8 cellular contexts compared by ENCODE assay signal in the genomic region with DNA sequence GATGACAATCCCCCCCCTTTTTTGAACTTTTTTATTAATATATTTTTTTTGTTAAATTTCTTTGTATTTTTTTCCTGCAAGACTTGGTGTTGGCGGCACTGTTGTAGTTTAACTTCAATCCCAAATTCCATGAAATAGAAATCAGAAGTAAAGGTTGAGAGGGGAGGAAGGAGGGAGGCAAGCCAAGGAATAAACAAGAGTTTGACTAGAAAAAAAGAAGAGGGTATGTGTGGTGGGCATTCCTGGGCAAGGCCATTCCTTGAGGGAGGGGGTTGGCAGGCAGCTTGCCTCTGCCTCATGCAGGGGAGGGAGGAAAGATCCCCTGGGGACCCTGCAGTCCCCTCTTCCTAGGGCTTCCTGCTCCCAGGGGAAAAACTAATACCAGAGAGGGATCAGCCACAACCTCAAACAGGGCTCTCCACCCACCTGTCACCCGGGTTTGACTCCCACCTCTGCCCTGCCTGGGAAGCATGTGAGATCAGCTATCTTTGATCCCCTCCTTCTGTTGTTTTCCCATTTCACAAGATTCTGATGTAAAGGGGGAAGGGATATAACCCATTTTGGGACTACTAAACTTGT. TPM values are rescaled to one million over a fixed set of nuclear protein-coding genes. Genes with fewer than 3 reads are reported as not detected.
DNase-seq lines count a peak whose midpoint lies in the region; ATAC-seq, FAIRE-seq and TF ChIP-seq lines count a peak whose summit lies in the region.

No MANE protein-coding gene starts in this region.

- ATAC-seq in Right ventricle myocardium inferior: no peak
- no peak for ATAC-seq in GM12878
- ATAC-seq in GM19467 (IDR thresholded peaks at IDR 0.05; ENCODE audit: unreplicated experiment): no peak
- ATAC-seq in HG03139 (IDR thresholded peaks at IDR 0.05; ENCODE audit: unreplicated experiment): no peak

- H3K4me3 ChIP-seq in left ventricle myocardium inferior (peak overlapping the region; percentile 80), GM12878 (peak overlapping the region; percentile 93), mesendoderm (ENCODE audit: low read length) (no peak overlapping the region)

- SMC1A ChIA-PET in GM12878 (lab: Charles Lee; ENCODE audit: uncharacterized antibody, unreplicated experiment): interaction anchor here (0.6 to 2.6 kb wide), 11 partner anchors 9 to 362 kb away, joined by 3 to 10 read pairs (median 4); partner anchors contain the start of genes THTPA and ZFHX2

- peak overlapping the region; percentile 78 for H3K27ac ChIP-seq in left ventricle myocardium inferior (replicated peaks)
- H3K27ac ChIP-seq in GM12878 (ENCODE audit: control insufficient read depth, insufficient read depth): peak overlapping the region; percentile 76
- H3K27ac ChIP-seq in mesendoderm (ENCODE audit: low read depth, low read length): no peak overlapping the region

- 46% methylated on average over 2 of the region's 2 CpGs for WGBS in GM12878 (ENCODE audit: insufficient coverage, insufficient replicate concordance, low lambda C conversion rate, missing lambda C conversion rate)
- WGBS in mesendoderm (ENCODE audit: extremely low coverage, insufficient coverage, low lambda C conversion rate): no CpG with 5 or more reads among the region's 2 CpGs

- H3K9ac ChIP-seq in GM12878 (ENCODE audit: control insufficient read depth, insufficient read depth, low read length): peak overlapping the region; percentile 66
- H3K9ac ChIP-seq in mesendoderm (ENCODE audit: low read length): peak overlapping the region; percentile 51

- no peak overlapping the region for H2AK5ac ChIP-seq in mesendoderm (ENCODE audit: low read length)

- H3K23ac ChIP-seq in mesendoderm (ENCODE audit: low read length): no peak overlapping the region

- H3K79me2 ChIP-seq in GM12878 (ENCODE audit: control insufficient read depth, insufficient read depth, low read length) (peaks cover 13% of the 10 kb centered on the region), mesendoderm (ENCODE audit: control insufficient read depth, insufficient read depth, low read length) (no peaks in the 10 kb centered on the region)

- no peak overlapping the region for H2BK15ac ChIP-seq in mesendoderm (replicated peaks; ENCODE audit: low read depth)

- intact Hi-C loops in left ventricle myocardium inferior (cut with micrococcal nuclease): no loop called here
- intact Hi-C loops in Right ventricle myocardium inferior (cut with DNase I): loop anchor here (10.0 kb wide), 1 partner anchor 303 kb away; no protein-coding TSS in a partner anchor
- intact Hi-C loops in GM12878 (cut with micrococcal nuclease; ENCODE audit: unreplicated experiment): no loop called here

- no peak overlapping the region for H3K18ac ChIP-seq in mesendoderm (ENCODE audit: low read length)

- no peak for TF ChIP-seq POLR2A in GM12878 (IDR thresholded peaks at IDR 0.05; ENCODE audit: low read depth, low read length)

- peaks cover 8% of the 10 kb centered on the region for H3K79me1 ChIP-seq in mesendoderm (ENCODE audit: low read length)

- TSS peak; percentile 76 for BruUV-seq in GM12878 (replicated peaks; lab: Mats Ljungman, UMichigan)

- no peak overlapping the region for H4K5ac ChIP-seq in mesendoderm (ENCODE audit: low read length)

- in situ Hi-C loops in GM12878 (cut with MboI): no loop called here

- H3K27me3 ChIP-seq in left ventricle myocardium inferior (ENCODE audit: low read depth) (peaks cover 20% of the 10 kb centered on the region), GM12878 (replicated peaks in 1 of 2; ENCODE audit: control insufficient read depth in 2 of 2, insufficient read depth in 2 of 2, low read length in 1 of 2) (no peaks in the 10 kb centered on the region; a peak in 1 of 4 replicates), mesendoderm (ENCODE audit: insufficient read depth, low read length, poor library complexity) (no peaks in the 10 kb centered on the region)

- H3K4me2 ChIP-seq in GM12878 (ENCODE audit: control insufficient read depth, insufficient read depth) (peak overlapping the region; percentile 72), mesendoderm (ENCODE audit: low read length) (no peak overlapping the region)

- peaks cover 19% of the 10 kb centered on the region for H3K4me1 ChIP-seq in left ventricle myocardium inferior
- peaks cover 11% of the 10 kb centered on the region for H3K4me1 ChIP-seq in GM12878 (ENCODE audit: control insufficient read depth, insufficient read depth, low read length)
- peaks cover 3% of the 10 kb centered on the region for H3K4me1 ChIP-seq in mesendoderm (ENCODE audit: control insufficient read depth, low read depth, low read length)

- no peak overlapping the region for H4K8ac ChIP-seq in mesendoderm (ENCODE audit: low read depth, low read length)

- H2BK5ac ChIP-seq in mesendoderm (ENCODE audit: low read length): no peak overlapping the region

- no peak for TF ChIP-seq RAD21 in GM12878 (IDR thresholded peaks at IDR 0.05; ENCODE audit: insufficient read depth, low read depth, low read length)

- no peak overlapping the region for H3K4ac ChIP-seq in mesendoderm (ENCODE audit: low read depth, low read length)

- peak overlapping the region; percentile 50 for H3K56ac ChIP-seq in mesendoderm (ENCODE audit: low read length)

- DNase-seq in left ventricle myocardium inferior: no peak
- DNase-seq in Right ventricle myocardium inferior (ENCODE audit: missing footprints): no peak
- DNase-seq in GM12878 (ENCODE audit: low read depth, low spot score): no peak
- no peak for DNase-seq in mesendoderm
- no peak for DNase-seq in kidney tubule cell (ENCODE audit: low spot score)
- no peak for DNase-seq in effector CD8-positive, alpha-beta T cell (lab: John Stamatoyannopoulos, UW)

- TF ChIP-seq EP300 in GM12878 (IDR thresholded peaks at IDR 0.05; ENCODE audit: borderline replicate concordance in 1 of 2, control insufficient read depth in 1 of 2, low read depth in 2 of 2, low read length in 2 of 2): no peak

- H4K20me1 ChIP-seq in GM12878 (ENCODE audit: control insufficient read depth, insufficient read depth): no peaks in the 10 kb centered on the region

- TF ChIP-seq CTCF in left ventricle myocardium inferior (IDR thresholded peaks at IDR 0.05; ENCODE audit: borderline replicate concordance) (no peak), GM12878 (IDR thresholded peaks at IDR 0.05 in 2 of 3, conservative IDR thresholded peaks at IDR 0.05 in 1 of 3; ENCODE audit: control insufficient read depth in 2 of 3, extremely low read depth in 1 of 3, insufficient read depth in 1 of 3, low read depth in 3 of 3, low read length in 3 of 3) (no peak)

- H2BK120ac ChIP-seq in mesendoderm (ENCODE audit: low read depth, low read length): no peak overlapping the region

- POLR2A ChIA-PET in GM12878 (lab: Charles Lee): interaction anchor here (0.5 to 1.8 kb wide), 2 partner anchors 11 to 16 kb away, joined by 6 to 8 read pairs; no protein-coding TSS in a partner anchor

- H3K36me3 ChIP-seq in left ventricle myocardium inferior: no peaks in the 10 kb centered on the region
- peaks cover 2 to 7% of the 10 kb centered on the region in 2 experiments; a peak in 2 of 4 replicates for H3K36me3 ChIP-seq in GM12878 (ENCODE audit: control insufficient read depth in 2 of 2, insufficient read depth in 2 of 2, low read length in 1 of 2)
- H3K36me3 ChIP-seq in mesendoderm (ENCODE audit: control insufficient read depth, insufficient read depth, low read length): no peaks in the 10 kb centered on the region

- RAD21 ChIA-PET in GM12878 (lab: Charles Lee; ENCODE audit: unreplicated experiment): interaction anchor here (0.5 to 1.9 kb wide), 6 partner anchors 11 to 357 kb away, joined by 3 to 6 read pairs (median 3); no protein-coding TSS in a partner anchor

- H3K9me3 ChIP-seq in left ventricle myocardium inferior (replicated peaks): no peaks in the 10 kb centered on the region
- H3K9me3 ChIP-seq in GM12878 (replicated peaks; ENCODE audit: control insufficient read depth, insufficient read depth, low read length): no peaks in the 10 kb centered on the region

- peak overlapping the region; percentile 96 for H2AFZ ChIP-seq in GM12878 (ENCODE audit: control insufficient read depth, low read depth, low read length)

- CTCF ChIA-PET in GM12878 (lab: Yijun Ruan, JAX): interaction anchor here (0.7 to 3.5 kb wide), 10 partner anchors 9 to 523 kb away, joined by 3 to 33 read pairs (median 6); partner anchors contain the start of genes JPH4, THTPA and ZFHX2

- peak; percentile 38 for FAIRE-seq in GM12878 (lab: Jason Lieb, UNC)

RNA-seq across cellular contexts. Expression of gene AP1G2, which starts 0.5 kb away (rescaled TPM):
- total RNA-seq in left ventricle myocardium inferior: 10.4 TPM
- 15.5 TPM for total RNA-seq in Right ventricle myocardium inferior
- total RNA-seq in GM12878 (2013; cell fraction: nucleolus; rRNA removed): 258 and 299 TPM in 2 replicates
- total RNA-seq in GM12878 (2014; rRNA removed): 74.6 and 74.9 TPM in 2 replicates
- total RNA-seq in GM12878 (2014; rRNA removed; fragmentation: Illumina TruSeq; extraction: Trizol): 41.5 and 45.5 TPM in 2 replicates
- total RNA-seq in GM12878 (2021): 110 and 135 TPM in 2 replicates
- 96.6 TPM for polyA plus RNA-seq in GM12878 (2011; ENCODE audit: low read depth)
- polyA plus RNA-seq in GM12878 (2011; rRNA removed): 61.2 and 115 TPM in 2 replicates
- 117 and 179 TPM in 2 replicates for polyA plus RNA-seq in GM12878 (2011; cell fraction: cytosol; rRNA removed)
- polyA plus RNA-seq in GM12878 (2011; cell fraction: nucleus; rRNA removed): 1,109 and 1,353 TPM in 2 replicates
- polyA plus RNA-seq in GM12878 (2012): 124 and 126 TPM in 2 replicates
- 60.4 and 92.7 TPM in 2 replicates for polyA plus RNA-seq in GM12878 (2014; fragmentation: Illumina TruSeq; extraction: Trizol)
- 10 to 100 TPM; 55.6 to 65.5 TPM for polyA plus RNA-seq in GM12878 (2014; fragmentation: Nextera tagmentation; extraction: Ambion mirVana)
- 129 and 146 TPM in 2 replicates for polyA plus RNA-seq in GM12878 (2014; rRNA removed)
- polyA plus RNA-seq in GM12878 (2016; fragmentation: Nextera tagmentation; extraction: Ambion mirVana): 100 to 1,000 TPM; 114 to 122 TPM
- polyA minus RNA-seq in GM12878 (2011; rRNA and poly(A)+ RNA removed): 117 and 189 TPM in 2 replicates
- polyA minus RNA-seq in GM12878 (2011; cell fraction: cytosol; rRNA and poly(A)+ RNA removed): 36.4 and 43.8 TPM in 2 replicates
- 211 and 295 TPM in 2 replicates for polyA minus RNA-seq in GM12878 (2011; cell fraction: nucleus; rRNA and poly(A)+ RNA removed)
- polyA plus RNA-seq in mesendoderm (2013, experiment 1 of 2): 44.0 TPM
- polyA plus RNA-seq in mesendoderm (2013, experiment 2 of 2): 46.8 TPM

RNA-seq across cellular contexts. Expression of gene JPH4, which starts 10.5 kb away (rescaled TPM):
- 0.19 TPM for total RNA-seq in left ventricle myocardium inferior
- 0.24 TPM for total RNA-seq in Right ventricle myocardium inferior
- 18.3 and 18.9 TPM in 2 replicates for total RNA-seq in GM12878 (2013; cell fraction: nucleolus; rRNA removed)
- total RNA-seq in GM12878 (2014; rRNA removed): 2.5 and 2.6 TPM in 2 replicates
- total RNA-seq in GM12878 (2014; rRNA removed; fragmentation: Illumina TruSeq; extraction: Trizol): 3.0 and 3.2 TPM in 2 replicates
- 10.3 and 10.6 TPM in 2 replicates for total RNA-seq in GM12878 (2021)
- 1.8 TPM for polyA plus RNA-seq in GM12878 (2011; ENCODE audit: low read depth)
- polyA plus RNA-seq in GM12878 (2011; rRNA removed): 6.8 and 8.4 TPM in 2 replicates
- 7.9 and 9.8 TPM in 2 replicates for polyA plus RNA-seq in GM12878 (2011; cell fraction: cytosol; rRNA removed)
- 14.7 and 20.5 TPM in 2 replicates for polyA plus RNA-seq in GM12878 (2011; cell fraction: nucleus; rRNA removed)
- 3.2 and 3.6 TPM in 2 replicates for polyA plus RNA-seq in GM12878 (2012)
- polyA plus RNA-seq in GM12878 (2014; fragmentation: Illumina TruSeq; extraction: Trizol): 4.2 and 5.5 TPM in 2 replicates
- polyA plus RNA-seq in GM12878 (2014; fragmentation: Nextera tagmentation; extraction: Ambion mirVana): under 1 TPM; 0.48 to 0.60 TPM
- 6.7 and 7.1 TPM in 2 replicates for polyA plus RNA-seq in GM12878 (2014; rRNA removed)
- polyA plus RNA-seq in GM12878 (2016; fragmentation: Nextera tagmentation; extraction: Ambion mirVana): 1 to 10 TPM; 3.4 to 4.4 TPM
- polyA minus RNA-seq in GM12878 (2011; rRNA and poly(A)+ RNA removed): 5.5 and 8.0 TPM in 2 replicates
- polyA minus RNA-seq in GM12878 (2011; cell fraction: cytosol; rRNA and poly(A)+ RNA removed): 4.4 and 5.3 TPM in 2 replicates
- 4.1 and 6.8 TPM in 2 replicates for polyA minus RNA-seq in GM12878 (2011; cell fraction: nucleus; rRNA and poly(A)+ RNA removed)
- polyA plus RNA-seq in mesendoderm (2013, experiment 1 of 2): 2.1 TPM
- polyA plus RNA-seq in mesendoderm (2013, experiment 2 of 2): 2.1 TPM

RNA-seq across cellular contexts. Expression of gene THTPA, which starts 12.0 kb away (rescaled TPM):
- total RNA-seq in left ventricle myocardium inferior (17.2 TPM), Right ventricle myocardium inferior (16.0 TPM), GM12878 (2014; rRNA removed) (10.4 and 16.9 TPM in 2 replicates), GM12878 (2014; rRNA removed; fragmentation: Illumina TruSeq; extraction: Trizol) (7.8 and 8.2 TPM in 2 replicates), GM12878 (2021) (12.4 and 16.9 TPM in 2 replicates)
- 16.2 and 23.2 TPM in 2 replicates for total RNA-seq in GM12878 (2013; cell fraction: nucleolus; rRNA removed)
- polyA plus RNA-seq in GM12878 (2011; ENCODE audit: low read depth): 5.1 TPM
- polyA plus RNA-seq in GM12878 (2011; rRNA removed) (3.0 and 4.5 TPM in 2 replicates), GM12878 (2014; fragmentation: Illumina TruSeq; extraction: Trizol) (10.9 and 15.3 TPM in 2 replicates), GM12878 (2014; fragmentation: Nextera tagmentation; extraction: Ambion mirVana) (1 to 10 TPM; 3.1 to 5.9 TPM), GM12878 (2014; rRNA removed) (15.1 and 18.5 TPM in 2 replicates), GM12878 (2016; fragmentation: Nextera tagmentation; extraction: Ambion mirVana) (10 to 100 TPM; 17.8 to 24.9 TPM)
- 6.9 and 8.0 TPM in 2 replicates for polyA plus RNA-seq in GM12878 (2011; cell fraction: cytosol; rRNA removed)
- 9.9 and 14.0 TPM in 2 replicates for polyA plus RNA-seq in GM12878 (2011; cell fraction: nucleus; rRNA removed)
- 7.3 and 8.1 TPM in 2 replicates for polyA plus RNA-seq in GM12878 (2012)
- polyA minus RNA-seq in GM12878 (2011; rRNA and poly(A)+ RNA removed): 5.3 and 10.1 TPM in 2 replicates
- 1.5 and 2.8 TPM in 2 replicates for polyA minus RNA-seq in GM12878 (2011; cell fraction: cytosol; rRNA and poly(A)+ RNA removed)
- 4.7 and 5.6 TPM in 2 replicates for polyA minus RNA-seq in GM12878 (2011; cell fraction: nucleus; rRNA and poly(A)+ RNA removed)
- 5.0 TPM for polyA plus RNA-seq in mesendoderm (2013, experiment 1 of 2)
- 5.9 TPM for polyA plus RNA-seq in mesendoderm (2013, experiment 2 of 2)

RNA-seq across cellular contexts. Expression of gene ZFHX2, which starts 16.5 kb away (rescaled TPM):
- 0.74 TPM for total RNA-seq in left ventricle myocardium inferior
- 0.60 TPM for total RNA-seq in Right ventricle myocardium inferior
- 3.4 and 3.9 TPM in 2 replicates for total RNA-seq in GM12878 (2013; cell fraction: nucleolus; rRNA removed)
- total RNA-seq in GM12878 (2014; rRNA removed): 0.11 and 0.40 TPM in 2 replicates
- 0.14 and 0.54 TPM in 2 replicates for total RNA-seq in GM12878 (2014; rRNA removed; fragmentation: Illumina TruSeq; extraction: Trizol)
- 1.8 and 2.2 TPM in 2 replicates for total RNA-seq in GM12878 (2021)
- polyA plus RNA-seq in GM12878 (2011; ENCODE audit: low read depth): 0.17 TPM
- 0.10 and 0.42 TPM in 2 replicates for polyA plus RNA-seq in GM12878 (2011; rRNA removed)
- 0.13 TPM in 2 replicates for polyA plus RNA-seq in GM12878 (2011; cell fraction: cytosol; rRNA removed)
- polyA plus RNA-seq in GM12878 (2011; cell fraction: nucleus; rRNA removed): 1.2 and 2.8 TPM in 2 replicates
- polyA plus RNA-seq in GM12878 (2012): 0.84 and 0.97 TPM in 2 replicates
- 0.19 and 0.56 TPM in 2 replicates for polyA plus RNA-seq in GM12878 (2014; fragmentation: Illumina TruSeq; extraction: Trizol)
- 1 to 10 TPM in 1 of 2 experiments, under 1 TPM in 1; 0.27 to 1.3 TPM for polyA plus RNA-seq in GM12878 (2014; fragmentation: Nextera tagmentation; extraction: Ambion mirVana)
- 0.32 and 0.72 TPM in 2 replicates for polyA plus RNA-seq in GM12878 (2014; rRNA removed)
- 1 to 10 TPM in 1 of 2 experiments, under 1 TPM in 1; 0.59 to 1.2 TPM for polyA plus RNA-seq in GM12878 (2016; fragmentation: Nextera tagmentation; extraction: Ambion mirVana)
- 0.95 and 1.3 TPM in 2 replicates for polyA minus RNA-seq in GM12878 (2011; rRNA and poly(A)+ RNA removed)
- polyA minus RNA-seq in GM12878 (2011; cell fraction: cytosol; rRNA and poly(A)+ RNA removed): 0.53 and 0.83 TPM in 2 replicates
- polyA minus RNA-seq in GM12878 (2011; cell fraction: nucleus; rRNA and poly(A)+ RNA removed): 1.7 and 2.7 TPM in 2 replicates
- polyA plus RNA-seq in mesendoderm (2013, experiment 1 of 2): 6.4 TPM
- polyA plus RNA-seq in mesendoderm (2013, experiment 2 of 2): 6.7 TPM
